Comparison of ENCODE assay signal across 10 cellular contexts in the genomic region with DNA sequence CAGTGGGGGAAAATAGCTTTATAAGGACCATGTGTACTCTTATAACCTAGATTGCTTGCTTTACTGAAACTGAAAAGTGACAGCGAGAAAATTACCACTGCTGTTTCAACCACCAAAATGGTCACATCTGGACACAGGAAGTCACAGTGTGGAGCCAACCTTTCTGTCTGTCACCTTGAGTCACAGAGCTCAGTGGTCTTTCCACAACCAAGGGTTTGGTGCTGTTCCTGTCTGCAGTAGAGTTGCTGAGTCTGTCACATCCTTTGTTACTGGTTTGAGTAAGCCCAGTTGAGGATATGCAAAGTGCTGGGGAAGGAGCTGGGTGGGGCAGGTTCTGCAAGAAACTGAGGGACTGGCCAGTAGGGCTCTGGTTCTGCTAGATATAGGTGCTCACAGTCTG.
A peak's percentile ranks its signal among the peaks of the same experiment; 100 is the strongest.
DNase-seq lines count a peak whose midpoint lies in the region; ATAC-seq and TF ChIP-seq lines count a peak whose summit lies in the region.
"Had no signal": no experiment of that assay in that cellular context is flagged by ENCODE, and none has a peak within 500 bp of the region (broad histone marks: within the 10 kb centered on the region; RNA-seq: fewer than 3 reads in every experiment).

No MANE protein-coding gene starts in this region.

- H3K27me3 Mint-ChIP-seq in memory B cell = peaks cover 6% of the 10 kb centered on the region

- H3K4me1 ChIP-seq in A673 (ENCODE audit: insufficient read depth, low read length, poor library complexity, severe bottlenecking) = no peaks in the 10 kb centered on the region
- no peaks in the 10 kb centered on the region for H3K4me1 ChIP-seq in HAP-1

- H3K4me1 Mint-ChIP-seq in memory B cell = peaks cover 13% of the 10 kb centered on the region

- no peak overlapping the region for H3K4me3 ChIP-seq in A673 (ENCODE audit: low read depth, low read length, poor library complexity, severe bottlenecking)
- H3K4me3 ChIP-seq in HAP-1 = no peak overlapping the region
- H3K4me3 ChIP-seq: heart right ventricle had no signal

- H3K36me3 ChIP-seq in A673 (ENCODE audit: insufficient read depth, low read length, poor library complexity, severe bottlenecking) = no peaks in the 10 kb centered on the region
- no peaks in the 10 kb centered on the region for H3K36me3 ChIP-seq in HAP-1 (replicated peaks)
- H3K36me3 ChIP-seq: heart right ventricle had no signal

- H3K4me3 Mint-ChIP-seq in memory B cell = peak overlapping the region; percentile 72

- peak overlapping the region; percentile 62 for H3K27ac Mint-ChIP-seq in memory B cell

- H3K27ac ChIP-seq in A673 (ENCODE audit: low read depth, low read length, poor library complexity, severe bottlenecking) = no peak overlapping the region
- H3K27ac ChIP-seq: heart right ventricle had no signal

- H3K9me3 ChIP-seq in A673 (ENCODE audit: low read depth, low read length, poor library complexity, severe bottlenecking) (no peaks in the 10 kb centered on the region), HAP-1 (no peaks in the 10 kb centered on the region)
- H3K9me3 ChIP-seq: heart right ventricle had no signal

- H3K27me3 ChIP-seq in A673 (replicated peaks; ENCODE audit: insufficient read depth, low read depth, low read length, poor library complexity) = no peaks in the 10 kb centered on the region
- no peaks in the 10 kb centered on the region for H3K27me3 ChIP-seq in HAP-1 (ENCODE audit: low read depth)
- H3K27me3 ChIP-seq: heart right ventricle had no signal

- DNase-seq in memory B cell (ENCODE audit: low spot score in 2 of 2) (no peak), A673 (ENCODE audit: low spot score) (no peak), posterior cingulate gyrus (no peak), A172 (ENCODE audit: low spot score) (no peak), HAP-1 (ENCODE audit: low spot score in 2 of 2) (no peak)
- DNase-seq: activated gamma-delta T cell treated with Interleukin-2 at 50 U/mL for 16 hours, heart right ventricle had no signal

- TF ChIP-seq CTCF in A673 (conservative IDR thresholded peaks at IDR 0.05; ENCODE audit: low read depth, low read length) = no peak

- H3K36me3 Mint-ChIP-seq in memory B cell = peaks cover 4% of the 10 kb centered on the region

- ATAC-seq in GM18873 (IDR thresholded peaks at IDR 0.05; ENCODE audit: low FRiP score, unreplicated experiment) (peak; percentile 96), GM21529 (IDR thresholded peaks at IDR 0.05; ENCODE audit: unreplicated experiment) (peak; percentile 95), HG03139 (IDR thresholded peaks at IDR 0.05; ENCODE audit: unreplicated experiment) (peak; percentile 97), memory B cell (ENCODE audit: low read depth) (peak; percentile 39)

- H3K9me3 Mint-ChIP-seq in memory B cell = no peaks in the 10 kb centered on the region

- in situ Hi-C loops in HAP-1 (cut with MboI; ENCODE audit: low sequenced_read_pairs) = loop anchor here (10.0 kb wide), 1 partner anchor 366 kb away; a partner anchor contains a TSS

- CTCF ChIA-PET in A673 (lab: Charles Lee) = no interaction called here

- intact Hi-C loops in A673 (cut with micrococcal nuclease; ENCODE audit: unreplicated experiment) = no loop called here
- intact Hi-C loops in posterior cingulate gyrus (cut with DNase I) = no loop called here

- POLR2A ChIA-PET in A673 (lab: Charles Lee; ENCODE audit: low non-redundant PET) = no interaction called here

- no TSS peak for BruUV-seq in A673 (replicated peaks; lab: Mats Ljungman, UMichigan)

Comparison
In these comparisons a context has a peak if more than half of its experiments do, and no peak if none do; other contexts are left out.
1. ATAC-seq: peak in every context shown above with its lines; median percentile 97 in HG03139; 96 in GM18873; 95 in GM21529; 39 in memory B cell.